Comparison of ENCODE assay signal across 8 cellular contexts in genomic region chrX:51336584-51336983, GRCh38. TPM values are rescaled to one million over a fixed set of nuclear protein-coding genes. Genes with fewer than 3 reads are reported as not detected.
A peak's percentile ranks its signal among the peaks of the same experiment; 100 is the strongest.
DNase-seq lines count a peak whose midpoint lies in the region; ATAC-seq and TF ChIP-seq lines count a peak whose summit lies in the region.

No MANE protein-coding gene starts in this region.

- POLR2A ChIA-PET in CD8-positive, alpha-beta memory T cell (lab: Charles Lee), result no interaction called here
- POLR2A ChIA-PET in activated CD4-positive, alpha-beta memory T cell treated with anti-CD3 and anti-CD28 coated beads for 36 hours (lab: Charles Lee), result no interaction called here

- H3K4me3 ChIP-seq in CD8-positive, alpha-beta memory T cell (ENCODE audit: low read length), result no peak overlapping the region
- H3K4me3 ChIP-seq in sigmoid colon, result no peak overlapping the region

- no peaks in the 10 kb centered on the region for H3K36me3 Mint-ChIP-seq in CD8-positive, alpha-beta memory T cell
- H3K36me3 Mint-ChIP-seq in activated CD4-positive, alpha-beta memory T cell treated with anti-CD3 and anti-CD28 coated beads for 36 hours, result no peaks in the 10 kb centered on the region

- H3K27ac ChIP-seq in CD8-positive, alpha-beta memory T cell (ENCODE audit: low read depth, low read length), result no peak overlapping the region
- no peak overlapping the region for H3K27ac ChIP-seq in sigmoid colon

- no peak overlapping the region for H3K27ac Mint-ChIP-seq in CD8-positive, alpha-beta memory T cell
- H3K27ac Mint-ChIP-seq in activated CD4-positive, alpha-beta memory T cell treated with anti-CD3 and anti-CD28 coated beads for 36 hours, result no peak overlapping the region

- TF ChIP-seq POLR2A in sigmoid colon (IDR thresholded peaks at IDR 0.05), result no peak

- H3K9me3 ChIP-seq in CD8-positive, alpha-beta memory T cell (ENCODE audit: low read length), result no peaks in the 10 kb centered on the region
- H3K9me3 ChIP-seq in sigmoid colon, result no peaks in the 10 kb centered on the region

- H3K4me1 ChIP-seq in CD8-positive, alpha-beta memory T cell (ENCODE audit: insufficient read depth, low read length), result no peaks in the 10 kb centered on the region
- no peaks in the 10 kb centered on the region for H3K4me1 ChIP-seq in sigmoid colon

- ATAC-seq in GM18858 (IDR thresholded peaks at IDR 0.05; ENCODE audit: unreplicated experiment), result peak; percentile 84
- no peak for ATAC-seq in GM19035 (IDR thresholded peaks at IDR 0.05; ENCODE audit: unreplicated experiment)

- TF ChIP-seq CTCF in sigmoid colon (IDR thresholded peaks at IDR 0.05), result peak in 3 of 4 experiments; percentile 11 to 47 (median 41)

- no peaks in the 10 kb centered on the region for H3K27me3 ChIP-seq in CD8-positive, alpha-beta memory T cell (ENCODE audit: insufficient read depth, low read length, poor library complexity, severe bottlenecking)
- peaks cover 0 to 4% (median 0%) of the 10 kb centered on the region in 3 donors for H3K27me3 ChIP-seq in sigmoid colon

- TF ChIP-seq EP300 in sigmoid colon (IDR thresholded peaks at IDR 0.05), result no peak

- intact Hi-C loops in activated CD4-positive, alpha-beta memory T cell treated with anti-CD3 and anti-CD28 coated beads for 36 hours (cut with micrococcal nuclease), result loop anchor here (1.0 kb wide), 2 partner anchors 84 to 125 kb away; no protein-coding TSS in a partner anchor
- intact Hi-C loops in sigmoid colon (cut with DNase I), result loop anchor here (2.0 kb wide), 1 partner anchor 84 kb away; no protein-coding TSS in a partner anchor

- peaks cover 5 to 15% of the 10 kb centered on the region in 2 donors for H3K27me3 Mint-ChIP-seq in CD8-positive, alpha-beta memory T cell
- H3K27me3 Mint-ChIP-seq in activated CD4-positive, alpha-beta memory T cell treated with anti-CD3 and anti-CD28 coated beads for 36 hours, result peaks cover 3% of the 10 kb centered on the region

- peaks cover 0 to 6% (median 5%) of the 10 kb centered on the region in 3 donors for H3K4me1 Mint-ChIP-seq in CD8-positive, alpha-beta memory T cell
- peaks cover 5% of the 10 kb centered on the region for H3K4me1 Mint-ChIP-seq in activated CD4-positive, alpha-beta memory T cell treated with anti-CD3 and anti-CD28 coated beads for 36 hours (ENCODE audit: low read depth)

- peak in 3 of 5 donors; percentile 7 to 43 (median 43) for DNase-seq in CD8-positive, alpha-beta memory T cell
- DNase-seq in NAMALWA (ENCODE audit: low spot score) (peak; percentile 64), glomerular visceral epithelial cell (ENCODE audit: extremely low spot score) (peak; percentile 9), sigmoid colon (no peak), NCI-H774 (lab: John Stamatoyannopoulos, UW) (no peak)
- DNase-seq in activated CD4-positive, alpha-beta memory T cell treated with anti-CD3 and anti-CD28 coated beads for 36 hours, result peak; percentile 22

- CTCF ChIA-PET in CD8-positive, alpha-beta memory T cell (lab: Charles Lee), result interaction anchor here (0.9 to 1.9 kb wide), 6 partner anchors 8 to 125 kb away, joined by 3 to 5 read pairs (median 4); no protein-coding TSS in a partner anchor
- CTCF ChIA-PET in activated CD4-positive, alpha-beta memory T cell treated with anti-CD3 and anti-CD28 coated beads for 36 hours (lab: Charles Lee), result interaction anchor here (0.7 to 6.3 kb wide), 11 partner anchors 9 to 202 kb away, joined by 3 to 75 read pairs (median 4); no protein-coding TSS in a partner anchor

- H3K36me3 ChIP-seq in CD8-positive, alpha-beta memory T cell (ENCODE audit: insufficient read depth, low read length), result no peaks in the 10 kb centered on the region
- H3K36me3 ChIP-seq in sigmoid colon, result no peaks in the 10 kb centered on the region

- no peak overlapping the region for H3K4me3 Mint-ChIP-seq in CD8-positive, alpha-beta memory T cell
- H3K4me3 Mint-ChIP-seq in activated CD4-positive, alpha-beta memory T cell treated with anti-CD3 and anti-CD28 coated beads for 36 hours, result no peak overlapping the region

- WGBS in sigmoid colon, 2 donors, result 8 to 22% methylated on average over 3 of the region's 3 CpGs

- H3K9me3 Mint-ChIP-seq in CD8-positive, alpha-beta memory T cell, result no peaks in the 10 kb centered on the region
- no peaks in the 10 kb centered on the region for H3K9me3 Mint-ChIP-seq in activated CD4-positive, alpha-beta memory T cell treated with anti-CD3 and anti-CD28 coated beads for 36 hours

RNA-seq across cellular contexts. Expression of gene NUDT10, which starts 4.0 kb away (rescaled TPM):
- 1 to 10 TPM in 1 of 2 experiments, under 1 TPM in 1; 0.92 to 1.2 TPM for total RNA-seq in CD8-positive, alpha-beta memory T cell
- polyA plus RNA-seq in CD8-positive, alpha-beta memory T cell, result 0.17 TPM
- 1 to 10 TPM; 1.1 to 1.2 TPM for total RNA-seq in activated CD4-positive, alpha-beta memory T cell treated with anti-CD3 and anti-CD28 coated beads for 36 hours
- 10 to 100 TPM in 2 of 4 donors, 1 to 10 TPM in 2; 8.0 to 13.6 (median 10.9) TPM for total RNA-seq in sigmoid colon
- polyA plus RNA-seq in sigmoid colon, result 1 to 10 TPM in 1 of 3 donors, under 1 TPM in 2; 0.46 to 1.2 (median 0.60) TPM

Comparison
In these comparisons a context has a peak if more than half of its experiments do, and no peak if none do; other contexts are left out.
1. DNase-seq: peak in CD8-positive, alpha-beta memory T cell (3 of 5), NAMALWA (single experiment), activated CD4-positive, alpha-beta memory T cell treated with anti-CD3 and anti-CD28 coated beads for 36 hours (single experiment) and glomerular visceral epithelial cell (single experiment); none in sigmoid colon (single experiment) and NCI-H774 (single experiment).
2. RNA of gene NUDT10, which starts 4.0 kb away (total RNA-seq): 8.0 to 13.6 TPM in sigmoid colon; 1.1 to 1.2 TPM in activated CD4-positive, alpha-beta memory T cell treated with anti-CD3 and anti-CD28 coated beads for 36 hours and 0.92 to 1.2 TPM in CD8-positive, alpha-beta memory T cell; every median in the first group is over 4 times any median in the second.